Comparison of ENCODE assay signal across 11 cellular contexts in genomic region chr10:78277734-78278404, GRCh38.
DNase-seq lines count a peak whose midpoint lies in the region; ATAC-seq and TF ChIP-seq lines count a peak whose summit lies in the region.
"Had no signal": no experiment of that assay in that cellular context is flagged by ENCODE, and none has a peak within 500 bp of the region (broad histone marks: within the 10 kb centered on the region; RNA-seq: fewer than 3 reads in every experiment).

No MANE protein-coding gene starts in this region.

- H3K4me1 Mint-ChIP-seq in endothelial cell (ENCODE audit: unreplicated experiment) = peaks cover 5% of the 10 kb centered on the region
- no peaks in the 10 kb centered on the region for H3K4me1 Mint-ChIP-seq in activated naive CD8-positive, alpha-beta T cell treated with anti-CD3 and anti-CD28 coated beads for 36 hours

- H3K36me3 ChIP-seq in BE2C = no peaks in the 10 kb centered on the region

- no peak for ATAC-seq in GM19023 (IDR thresholded peaks at IDR 0.05; ENCODE audit: unreplicated experiment)

- peaks cover 10% of the 10 kb centered on the region for H3K4me1 ChIP-seq in BE2C
- H3K4me1 ChIP-seq: parathyroid adenoma had no signal

- H3K27ac Mint-ChIP-seq in endothelial cell (ENCODE audit: unreplicated experiment) = no peak overlapping the region
- no peak overlapping the region for H3K27ac Mint-ChIP-seq in activated naive CD8-positive, alpha-beta T cell treated with anti-CD3 and anti-CD28 coated beads for 36 hours

- peak; percentile 65 for DNase-seq in BE2C
- peak; percentile 60 for DNase-seq in SK-N-DZ (ENCODE audit: low spot score)
- DNase-seq in fibroblast of the aortic adventitia (ENCODE audit: low read depth) = peak; percentile 76
- peak; percentile 80 for DNase-seq in myocyte (ENCODE audit: low read depth)
- DNase-seq in SHP77 treated with DMSO at 0.1 percent for 48 hours (lab: John Stamatoyannopoulos, UW) = no peak
- no peak for DNase-seq in endothelial cell (ENCODE audit: low spot score)
- DNase-seq in activated naive CD8-positive, alpha-beta T cell treated with anti-CD3 and anti-CD28 coated beads for 36 hours = no peak
- DNase-seq: NCI-H2227 treated with DMSO at 0.1 percent for 48 hours had no signal

- H3K4me3 ChIP-seq in BE2C (ENCODE audit: low read depth, low read length) = no peak overlapping the region
- H3K4me3 ChIP-seq in fibroblast of the aortic adventitia (ENCODE audit: low read depth, low read length) = no peak overlapping the region
- H3K4me3 ChIP-seq: SK-N-MC had no signal

- TF ChIP-seq CTCF in BE2C (IDR thresholded peaks at IDR 0.05; ENCODE audit: low read depth, low read length) (no peak), fibroblast of the aortic adventitia (IDR thresholded peaks at IDR 0.05; ENCODE audit: insufficient read depth, low read length) (no peak), endothelial cell (IDR thresholded peaks at IDR 0.05; ENCODE audit: unreplicated experiment) (no peak)

- H3K36me3 Mint-ChIP-seq in endothelial cell (ENCODE audit: low read depth, unreplicated experiment) = no peaks in the 10 kb centered on the region
- H3K36me3 Mint-ChIP-seq in activated naive CD8-positive, alpha-beta T cell treated with anti-CD3 and anti-CD28 coated beads for 36 hours = no peaks in the 10 kb centered on the region

- no peaks in the 10 kb centered on the region for H3K9me3 ChIP-seq in BE2C

- no peak overlapping the region for H3K4me3 Mint-ChIP-seq in endothelial cell (ENCODE audit: unreplicated experiment)
- no peak overlapping the region for H3K4me3 Mint-ChIP-seq in activated naive CD8-positive, alpha-beta T cell treated with anti-CD3 and anti-CD28 coated beads for 36 hours

- H3K27me3 Mint-ChIP-seq in endothelial cell (ENCODE audit: unreplicated experiment) = peaks cover 6% of the 10 kb centered on the region
- H3K27me3 Mint-ChIP-seq in activated naive CD8-positive, alpha-beta T cell treated with anti-CD3 and anti-CD28 coated beads for 36 hours = no peaks in the 10 kb centered on the region

- no peaks in the 10 kb centered on the region for H3K9me3 Mint-ChIP-seq in endothelial cell (ENCODE audit: unreplicated experiment)
- no peaks in the 10 kb centered on the region for H3K9me3 Mint-ChIP-seq in activated naive CD8-positive, alpha-beta T cell treated with anti-CD3 and anti-CD28 coated beads for 36 hours

- no peaks in the 10 kb centered on the region for H3K27me3 ChIP-seq in BE2C

Comparison
In these comparisons a context has a peak if more than half of its experiments do, and no peak if none do; other contexts are left out.
1. DNase-seq: peak in BE2C (single experiment), SK-N-DZ (single experiment), fibroblast of the aortic adventitia (single experiment) and myocyte (single experiment); none in SHP77 treated with DMSO at 0.1 percent for 48 hours (single experiment), endothelial cell (single experiment) and activated naive CD8-positive, alpha-beta T cell treated with anti-CD3 and anti-CD28 coated beads for 36 hours (single experiment).